21 cellular contexts compared by ENCODE assay signal in the genomic region with DNA sequence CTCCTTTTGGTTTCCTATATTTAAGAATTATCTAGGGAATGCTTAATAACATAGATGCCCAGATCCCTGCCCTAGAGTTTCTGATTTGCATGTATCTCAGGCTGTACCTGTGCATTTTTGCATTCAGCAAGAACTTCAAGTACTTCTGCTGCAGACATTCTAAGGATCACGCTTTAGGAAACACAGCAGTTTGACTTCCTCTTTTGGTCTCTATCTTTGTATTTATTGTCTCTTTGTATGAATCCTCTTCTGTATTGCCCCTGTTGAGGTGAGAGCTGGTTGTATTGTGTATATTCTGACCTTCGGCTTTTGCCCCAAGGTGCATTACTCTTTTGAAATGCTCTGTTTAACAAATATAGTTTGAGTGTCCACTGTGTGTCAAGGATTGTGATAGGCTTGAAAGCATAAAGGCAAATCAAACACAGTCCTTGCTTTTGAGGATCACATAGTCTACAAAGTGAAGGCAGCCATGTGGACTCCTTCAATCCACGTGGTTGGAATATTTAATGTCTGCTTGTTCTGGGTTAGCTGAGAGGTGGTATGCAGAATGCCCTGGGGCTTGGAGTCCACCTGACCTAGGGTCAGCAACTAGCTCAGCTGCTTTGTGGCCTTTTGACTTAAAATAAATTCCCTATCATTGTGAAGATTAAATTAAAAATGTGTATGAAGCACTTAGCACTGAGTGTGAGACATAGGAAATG.
DNase-seq lines count a peak whose midpoint lies in the region; ATAC-seq and TF ChIP-seq lines count a peak whose summit lies in the region.
"Had no signal": no experiment of that assay in that cellular context is flagged by ENCODE, and none has a peak within 500 bp of the region (broad histone marks: within the 10 kb centered on the region; RNA-seq: fewer than 3 reads in every experiment).

No MANE protein-coding gene starts in this region.

- no peak overlapping the region for H3K27ac ChIP-seq in parathyroid adenoma
- H3K27ac ChIP-seq in spleen = no peak overlapping the region
- H3K27ac ChIP-seq: heart left ventricle, right atrium auricular region, vagina had no signal

- 56 to 70% (median 61%) methylated on average over 3 of the region's 3 CpGs for WGBS in spleen, 5 donors

- H3K4me3 ChIP-seq in parathyroid adenoma (ENCODE audit: low read depth, low read length) (no peak overlapping the region), spleen (no peak overlapping the region)
- H3K4me3 ChIP-seq: heart left ventricle, right atrium auricular region, vagina had no signal

- peak overlapping the region; percentile 54 for H2AFZ ChIP-seq in parathyroid adenoma

- H3K4me1 ChIP-seq in parathyroid adenoma (peaks cover 35% of the 10 kb centered on the region), spleen (no peaks in the 10 kb centered on the region)
- H3K4me1 ChIP-seq: BE2C, heart left ventricle, right atrium auricular region, vagina had no signal

- no peak for TF ChIP-seq CTCF in parathyroid adenoma (IDR thresholded peaks at IDR 0.05)
- TF ChIP-seq CTCF in spleen (IDR thresholded peaks at IDR 0.05 in 8 of 11, conservative IDR thresholded peaks at IDR 0.05 in 3 of 11) = no peak

- no peak overlapping the region for H3K4me2 ChIP-seq in parathyroid adenoma (ENCODE audit: low read length)

- H3K9me3 ChIP-seq in parathyroid adenoma (ENCODE audit: control insufficient read depth, low read length) (no peaks in the 10 kb centered on the region), spleen (no peaks in the 10 kb centered on the region)
- H3K9me3 ChIP-seq: BE2C, heart left ventricle, right atrium auricular region, vagina had no signal

- ATAC-seq in HG03025 (IDR thresholded peaks at IDR 0.05; ENCODE audit: low FRiP score, unreplicated experiment) = peak; percentile 70
- no peak for ATAC-seq in HG02571 (IDR thresholded peaks at IDR 0.05; ENCODE audit: unreplicated experiment)
- ATAC-seq: heart left ventricle, left ventricle myocardium superior, Panc1 had no signal

- TF ChIP-seq POLR2A in spleen (IDR thresholded peaks at IDR 0.05) = no peak

- DNase-seq in SKM-1 treated with dmso at 0.1 percent for 144 hours (lab: John Stamatoyannopoulos, UW; ENCODE audit: unreplicated experiment) (peak; percentile 0), SKM-1 (lab: John Stamatoyannopoulos, UW; ENCODE audit: unreplicated experiment) (no peak), NOMO-1 treated with DMSO at 0.1 percent for 48 hours (lab: John Stamatoyannopoulos, UW; ENCODE audit: unreplicated experiment) (peak; percentile 62), UCSD-AML1 (lab: John Stamatoyannopoulos, UW; ENCODE audit: unreplicated experiment) (no peak), spleen (no peak)
- DNase-seq: activated CD4-positive, alpha-beta T cell treated with anti-CD3 and anti-CD28 coated beads for 1 hour; activated gamma-delta T cell; BE2C; Calu3; heart left ventricle; left ventricle myocardium superior; NCI-H1417 treated with DMSO at 0.1 percent for 48 hours; NCI-H2171 treated with DMSO at 0.1 percent for 48 hours; NCI-H748 treated with DMSO at 0.1 percent for 48 hours; stimulated activated CD4-positive, alpha-beta T cell treated with anti-CD3 and anti-CD28 coated beads, Interleukin-15, amount 100 ng/mL, for 24 hours had no signal

- intact Hi-C loops in spleen (cut with DNase I; ENCODE audit: low total_unique reads) = no loop called here

- no peaks in the 10 kb centered on the region for H3K27me3 ChIP-seq in parathyroid adenoma (ENCODE audit: control insufficient read depth, insufficient read depth, low read length)
- H3K27me3 ChIP-seq in spleen (replicated peaks in 1 of 7) = no peaks in the 10 kb centered on the region
- H3K27me3 ChIP-seq: BE2C, heart left ventricle, right atrium auricular region, vagina had no signal

- H3K79me2 ChIP-seq in parathyroid adenoma = no peaks in the 10 kb centered on the region

- no peaks in the 10 kb centered on the region for H3K36me3 ChIP-seq in parathyroid adenoma (ENCODE audit: control insufficient read depth, insufficient read depth, low read length)
- H3K36me3 ChIP-seq in spleen = no peaks in the 10 kb centered on the region
- H3K36me3 ChIP-seq: BE2C, heart left ventricle, right atrium auricular region, vagina had no signal

- H3K9ac ChIP-seq in parathyroid adenoma = no peak overlapping the region

Comparison
In these comparisons a context has a peak if more than half of its experiments do, and no peak if none do; other contexts are left out.
1. DNase-seq: peak in SKM-1 treated with dmso at 0.1 percent for 144 hours (single experiment) and NOMO-1 treated with DMSO at 0.1 percent for 48 hours (single experiment); none in SKM-1 (single experiment), UCSD-AML1 (single experiment) and spleen (single experiment).